In genomic region chr15:92683511-92683834, GRCh38 we compare ENCODE assay signal across 9 cellular contexts. TPM values are rescaled to one million over a fixed set of nuclear protein-coding genes. Genes with fewer than 3 reads are reported as not detected.
DNase-seq lines count a peak whose midpoint lies in the region; ATAC-seq, FAIRE-seq and TF ChIP-seq lines count a peak whose summit lies in the region.
"Had no signal": no experiment of that assay in that cellular context is flagged by ENCODE, and none has a peak within 500 bp of the region (broad histone marks: within the 10 kb centered on the region; RNA-seq: fewer than 3 reads in every experiment).

No MANE protein-coding gene starts in this region.

- H2AFZ ChIP-seq in HCT116 (ENCODE audit: low read depth, low read length, poor library complexity, severe bottlenecking): no peak overlapping the region
- no peak overlapping the region for H2AFZ ChIP-seq in K562 (ENCODE audit: low read depth, low read length)

- no peaks in the 10 kb centered on the region for H3K36me3 Mint-ChIP-seq in activated CD4-positive, alpha-beta T cell treated with anti-CD3 and anti-CD28 coated beads, Interleukin-2, amount 10 ng/mL, durations not matched to agents 7 days and 5 days (ENCODE audit: low read depth)

- H3K4me3 Mint-ChIP-seq in activated CD4-positive, alpha-beta T cell treated with anti-CD3 and anti-CD28 coated beads, Interleukin-2, amount 10 ng/mL, durations not matched to agents 7 days and 5 days: no peak overlapping the region

- H3K4me3 ChIP-seq in HCT116 (replicated peaks in 1 of 2; ENCODE audit: low read depth in 1 of 2, low read length in 2 of 2) (no peak overlapping the region), K562 (no peak overlapping the region), lower lobe of right lung (no peak overlapping the region)

- no peaks in the 10 kb centered on the region for H3K4me1 Mint-ChIP-seq in activated CD4-positive, alpha-beta T cell treated with anti-CD3 and anti-CD28 coated beads, Interleukin-2, amount 10 ng/mL, durations not matched to agents 7 days and 5 days

- H3K4me1 ChIP-seq in HCT116 (ENCODE audit: control insufficient read depth in 1 of 2, insufficient read depth in 2 of 2, low read length in 2 of 2) (no peaks in the 10 kb centered on the region), K562 (replicated peaks in 1 of 2; ENCODE audit: control insufficient read depth in 2 of 2, insufficient read depth in 2 of 2, low read length in 2 of 2) (no peaks in the 10 kb centered on the region), lower lobe of right lung (peaks cover 3% of the 10 kb centered on the region)

- POLR2A ChIA-PET in HCT116 (lab: Charles Lee) (no interaction called here), K562 (lab: Yijun Ruan, JAX) (interaction anchor here (0.7 kb wide), 1 partner anchor 70 kb away, joined by 3 read pairs; no protein-coding TSS in a partner anchor)
- POLR2A ChIA-PET in activated CD4-positive, alpha-beta T cell treated with anti-CD3 and anti-CD28 coated beads, Interleukin-2, amount 10 ng/mL, durations not matched to agents 7 days and 5 days (lab: Charles Lee): no interaction called here

- no peaks in the 10 kb centered on the region for H4K20me1 ChIP-seq in HCT116 (ENCODE audit: insufficient read depth)
- no peaks in the 10 kb centered on the region for H4K20me1 ChIP-seq in K562 (replicated peaks; ENCODE audit: control insufficient read depth, insufficient read depth, low read length)

- H3K27me3 ChIP-seq in HCT116 (ENCODE audit: insufficient read depth, low read length) (no peaks in the 10 kb centered on the region), K562 (ENCODE audit: control insufficient read depth in 2 of 2, insufficient read depth in 2 of 2, low read length in 2 of 2) (peaks cover 15 to 24% of the 10 kb centered on the region in 2 experiments), lower lobe of right lung (ENCODE audit: low read depth) (no peaks in the 10 kb centered on the region)

- FAIRE-seq in K562 (lab: Jason Lieb, UNC): peak; percentile 58

- TF ChIP-seq RAD21 in HCT116 (IDR thresholded peaks at IDR 0.05; ENCODE audit: low read depth): peak; percentile 55
- TF ChIP-seq RAD21 in K562 (CRISPR knock-in tag; conservative IDR thresholded peaks at IDR 0.05 in 1 of 2, IDR thresholded peaks at IDR 0.05 in 1 of 2): peak; percentile 73 to 75

- RAD21 ChIA-PET in HCT116 (lab: Charles Lee; ENCODE audit: low non-redundant PET in 1 of 2, low total read pairs in 2 of 2, uncharacterized antibody in 2 of 2, unreplicated experiment in 2 of 2): no interaction called here

- BruUV-seq in HCT116 (replicated peaks; lab: Mats Ljungman, UMichigan): no TSS peak
- BruUV-seq in K562 (replicated peaks; lab: Mats Ljungman, UMichigan): no TSS peak

- TF ChIP-seq CTCF in HCT116 (IDR thresholded peaks at IDR 0.05 in 2 of 3, conservative IDR thresholded peaks at IDR 0.05 in 1 of 3; ENCODE audit: borderline replicate concordance in 1 of 3, insufficient read depth in 1 of 3, low read depth in 2 of 3, low read length in 2 of 3) (peak; percentile 22 to 44 (median 30); a peak in 4 of 6 replicates), K562 (IDR thresholded peaks at IDR 0.05 in 2 of 3, conservative IDR thresholded peaks at IDR 0.05 in 1 of 3; ENCODE audit: insufficient read depth in 2 of 3, low read depth in 1 of 3, low read length in 3 of 3) (peak; percentile 70 to 76 (median 72)), lower lobe of right lung (IDR thresholded peaks at IDR 0.05) (peak; percentile 42)

- no peak overlapping the region for H3K27ac Mint-ChIP-seq in activated CD4-positive, alpha-beta T cell treated with anti-CD3 and anti-CD28 coated beads, Interleukin-2, amount 10 ng/mL, durations not matched to agents 7 days and 5 days

- H3K36me3 ChIP-seq in HCT116 (ENCODE audit: control insufficient read depth in 1 of 2, insufficient read depth in 2 of 2, low read length in 2 of 2) (no peaks in the 10 kb centered on the region), K562 (ENCODE audit: control insufficient read depth, insufficient read depth, low read length) (no peaks in the 10 kb centered on the region), lower lobe of right lung (no peaks in the 10 kb centered on the region)

- WGBS in K562 (ENCODE audit: insufficient coverage, low coverage, missing lambda C conversion rate): 3% methylated on average over 6 of the region's 6 CpGs

- in situ Hi-C loops in K562 (cut with MboI): no loop called here

- ATAC-seq in HCT116 (peak; percentile 67), K562 (peak; percentile 85), lower lobe of right lung (peak; percentile 17 to 72), GM18873 (IDR thresholded peaks at IDR 0.05; ENCODE audit: low FRiP score, unreplicated experiment) (no peak)

- H3K79me2 ChIP-seq in HCT116 (ENCODE audit: insufficient read depth, low read length): no peaks in the 10 kb centered on the region
- H3K79me2 ChIP-seq in K562 (ENCODE audit: control insufficient read depth, insufficient read depth, low read length): no peaks in the 10 kb centered on the region

- no peak overlapping the region for H3K27ac ChIP-seq in HCT116 (ENCODE audit: low read depth, low read length)
- no peak overlapping the region for H3K27ac ChIP-seq in K562 (ENCODE audit: extremely low read depth, low read depth, low read length)
- H3K27ac ChIP-seq in lower lobe of right lung: no peak overlapping the region

- peaks cover 14% of the 10 kb centered on the region for H3K27me3 Mint-ChIP-seq in activated CD4-positive, alpha-beta T cell treated with anti-CD3 and anti-CD28 coated beads, Interleukin-2, amount 10 ng/mL, durations not matched to agents 7 days and 5 days

- no peak for TF ChIP-seq EP300 in K562 (IDR thresholded peaks at IDR 0.05; ENCODE audit: low read length)

- TF ChIP-seq POLR2A in HCT116 (IDR thresholded peaks at IDR 0.05; ENCODE audit: borderline replicate concordance, extremely low read depth, insufficient read depth, insufficient read length): no peak
- no peak for TF ChIP-seq POLR2A in K562 (conservative IDR thresholded peaks at IDR 0.05)

- CTCF ChIA-PET in HCT116 (lab: Charles Lee): interaction anchor here (1.0 kb wide), 1 partner anchor 162 kb away, joined by 4 read pairs; no protein-coding TSS in a partner anchor
- CTCF ChIA-PET in K562 (lab: Yijun Ruan, JAX; ENCODE audit: low intra/inter-chr PET ratio): interaction anchor here (0.7 to 2.6 kb wide), 6 partner anchors 51 to 592 kb away, joined by 3 to 13 read pairs (median 4); no protein-coding TSS in a partner anchor
- CTCF ChIA-PET in activated CD4-positive, alpha-beta T cell treated with anti-CD3 and anti-CD28 coated beads, Interleukin-2, amount 10 ng/mL, durations not matched to agents 7 days and 5 days (lab: Charles Lee): interaction anchor here (1.0 kb wide), 1 partner anchor 12 kb away, joined by 3 read pairs; no protein-coding TSS in a partner anchor

- intact Hi-C loops in HCT116 (cut with micrococcal nuclease): loop anchor here (10.0 kb wide), 1 partner anchor 159 kb away; no protein-coding TSS in a partner anchor
- intact Hi-C loops in K562 (cut with micrococcal nuclease): loop anchor here (1.0 to 10.0 kb wide), 4 partner anchors 52 to 589 kb away; no protein-coding TSS in a partner anchor
- intact Hi-C loops in lower lobe of right lung (cut with DNase I): no loop called here

- DNase-seq in Ammon's horn (ENCODE audit: low spot score) (peak; percentile 63), HCT116 (ENCODE audit: low read depth, low spot score) (no peak), K562 (ENCODE audit: extremely low read depth in 1 of 4, low spot score in 3 of 4) (peak in 3 of 4 experiments; percentile 27 to 45 (median 29)), lower lobe of right lung (no peak)
- DNase-seq in activated CD4-positive, alpha-beta T cell treated with anti-CD3 and anti-CD28 coated beads, Interleukin-2, amount 10 ng/mL, durations not matched to agents 7 days and 5 days: no peak
- no peak for DNase-seq in effector CD4-positive, alpha-beta T cell
- DNase-seq in activated CD8-positive, alpha-beta memory T cell treated with anti-CD3 and anti-CD28 coated beads for 24 hours: no peak
- DNase-seq: occipital lobe had no signal

- H3K9me3 Mint-ChIP-seq in activated CD4-positive, alpha-beta T cell treated with anti-CD3 and anti-CD28 coated beads, Interleukin-2, amount 10 ng/mL, durations not matched to agents 7 days and 5 days: peaks cover 5% of the 10 kb centered on the region

- H3K4me2 ChIP-seq in HCT116 (ENCODE audit: low read length): no peak overlapping the region
- no peak overlapping the region for H3K4me2 ChIP-seq in K562 (ENCODE audit: insufficient read depth, low read length)

- H3K9ac ChIP-seq in HCT116 (ENCODE audit: low read length) (no peak overlapping the region), K562 (ENCODE audit: insufficient read depth in 1 of 2, low read depth in 2 of 2, low read length in 2 of 2) (no peak overlapping the region)

- H3K9me3 ChIP-seq in HCT116 (ENCODE audit: control insufficient read depth in 1 of 2, insufficient read depth in 1 of 2, low read depth in 1 of 2, low read length in 2 of 2) (no peaks in the 10 kb centered on the region), K562 (replicated peaks; ENCODE audit: control insufficient read depth, insufficient read depth, low read depth, low read length) (no peaks in the 10 kb centered on the region), lower lobe of right lung (no peaks in the 10 kb centered on the region)

- H3K9me1 ChIP-seq in K562 (ENCODE audit: control insufficient read depth, insufficient read depth, low read length): no peaks in the 10 kb centered on the region

- no peaks in the 10 kb centered on the region for H3K9me2 ChIP-seq in HCT116 (ENCODE audit: insufficient read depth)

RNA-seq across cellular contexts. Expression of gene FAM174B, which starts 27.9 kb away (rescaled TPM):
- total RNA-seq in HCT116 (2021; ENCODE audit: unreplicated experiment): 0.30 TPM
- not detected in 2 replicates for polyA plus RNA-seq in HCT116 (2012)
- total RNA-seq in K562 (2011; cell fraction: chromatin; rRNA removed; ENCODE audit: low replicate concordance): 13.4 and 14.9 TPM in 2 replicates
- total RNA-seq in K562 (2011; cell fraction: nucleolus; rRNA removed): 3.0 and 7.9 TPM in 2 replicates
- 3.4 and 4.8 TPM in 2 replicates for total RNA-seq in K562 (2011; cell fraction: nucleoplasm; rRNA removed)
- total RNA-seq in K562 (2014; rRNA removed): 1.1 TPM in 1 of 2 replicates, not detected in the other
- total RNA-seq in K562 (2014; rRNA removed; fragmentation: Illumina TruSeq; extraction: Trizol): 2.4 and 2.6 TPM in 2 replicates
- total RNA-seq in K562 (2015; rRNA removed; fragmentation: Illumina TruSeq; extraction: Trizol): 1.8 and 2.2 TPM in 2 replicates
- total RNA-seq in K562 (2021): 1.7 and 2.2 TPM in 2 replicates
- polyA plus RNA-seq in K562 (2011; rRNA removed): 1.4 and 2.2 TPM in 2 replicates
- polyA plus RNA-seq in K562 (2011; cell fraction: cytosol; rRNA removed): 0.49 and 1.8 TPM in 2 replicates
- polyA plus RNA-seq in K562 (2011; cell fraction: nucleus; rRNA removed): 1.6 and 6.0 TPM in 2 replicates
- 1.6 and 1.7 TPM in 2 replicates for polyA plus RNA-seq in K562 (2012)
- polyA plus RNA-seq in K562 (2014; fragmentation: Illumina TruSeq; extraction: Trizol): 0.43 and 1.5 TPM in 2 replicates
- polyA plus RNA-seq in K562 (2014; fragmentation: Nextera tagmentation; extraction: Ambion mirVana): under 1 TPM; 0.39 to 0.48 TPM
- polyA plus RNA-seq in K562 (2014; rRNA removed): 1.3 and 2.7 TPM in 2 replicates
- polyA minus RNA-seq in K562 (2011; rRNA and poly(A)+ RNA removed): 1.2 and 1.9 TPM in 2 replicates
- 3.0 TPM in 1 of 2 replicates, not detected in the other for polyA minus RNA-seq in K562 (2011; cell fraction: cytosol; rRNA and poly(A)+ RNA removed)
- 2.3 and 4.6 TPM in 2 replicates for polyA minus RNA-seq in K562 (2011; cell fraction: nucleus; rRNA and poly(A)+ RNA removed)
- 57.7 TPM for total RNA-seq in lower lobe of right lung
- 1 to 10 TPM; 4.8 to 6.0 TPM for total RNA-seq in activated CD4-positive, alpha-beta T cell treated with anti-CD3 and anti-CD28 coated beads, Interleukin-2, amount 10 ng/mL, durations not matched to agents 7 days and 5 days

Comparison
In these comparisons a context has a peak if more than half of its experiments do, and no peak if none do; other contexts are left out.
1. DNase-seq: peak in Ammon's horn (single experiment) and K562 (3 of 4); none in HCT116 (single experiment), lower lobe of right lung (single experiment), activated CD4-positive, alpha-beta T cell treated with anti-CD3 and anti-CD28 coated beads, Interleukin-2, amount 10 ng/mL, durations not matched to agents 7 days and 5 days (single experiment), effector CD4-positive, alpha-beta T cell (single experiment) and activated CD8-positive, alpha-beta memory T cell treated with anti-CD3 and anti-CD28 coated beads for 24 hours (single experiment).
2. Peak in every context shown above with its lines, with median percentiles within 50 percentile points of each other: CTCF ChIP-seq.